ENCODE assay signal across 22 cellular contexts in genomic region chr6:46407246-46407645, GRCh38.
"Had no signal": no experiment of that assay in that cellular context is flagged by ENCODE, and none has a peak within 500 bp of the region (broad histone marks: within the 10 kb centered on the region; RNA-seq: fewer than 3 reads in every experiment).

No MANE protein-coding gene starts in this region.

- H3K36me3 Mint-ChIP-seq: activated naive CD8-positive, alpha-beta T cell treated with anti-CD3 and anti-CD28 coated beads, Interleukin-2, amount 10 ng/mL, durations not matched to agents 7 days and 5 days; natural killer cell; stimulated activated naive B cell treated with anti-CD40 and anti-IgM and Interleukin-4, amounts not matched to agents 10 μg/mL and 1 μg/mL and 100 μg/mL, for 72 hours; type B pancreatic cell had no signal

- DNase-seq: activated CD4-positive, alpha-beta T cell treated with anti-CD3 and anti-CD28 coated beads for 48 hours; activated CD4-positive, CD25-positive, alpha-beta regulatory T cell; activated CD8-positive, alpha-beta T cell treated with anti-CD3 and anti-CD28 coated beads, Interleukin-2, amount 10 ng/mL, durations not matched to agents 7 days and 5 days; activated naive CD4-positive, alpha-beta T cell treated with Interleukin-2 at 50 U/mL for 16 hours; activated naive CD8-positive, alpha-beta T cell treated with anti-CD3 and anti-CD28 coated beads, Interleukin-2, amount 10 ng/mL, durations not matched to agents 7 days and 5 days; activated T-cell treated with anti-CD3 and anti-CD28 coated beads, Interleukin-2, amount 50 U/mL, for 24 hours; anterior cingulate cortex; effector CD8-positive, alpha-beta T cell; glutamatergic neuron; mesendoderm; natural killer cell; pancreas; sigmoid colon; spleen; stimulated activated CD4-positive, alpha-beta T cell treated with anti-CD3 and anti-CD28 coated beads, Interleukin-4, amount 100 ng/mL, for 4 hours; stimulated activated naive B cell treated with anti-CD40 and anti-IgM and Interleukin-4, amounts not matched to agents 10 μg/mL and 1 μg/mL and 100 μg/mL, for 72 hours had no signal

- H3K27me3 Mint-ChIP-seq: type B pancreatic cell had no signal

- H3K27ac ChIP-seq: neutrophil, pancreas, SK-N-MC had no signal

- H3K36me3 ChIP-seq: neutrophil, pancreas, sigmoid colon, spleen had no signal

- H3K27ac Mint-ChIP-seq: activated CD8-positive, alpha-beta T cell treated with anti-CD3 and anti-CD28 coated beads, Interleukin-2, amount 10 ng/mL, durations not matched to agents 7 days and 5 days; activated naive CD8-positive, alpha-beta T cell treated with anti-CD3 and anti-CD28 coated beads, Interleukin-2, amount 10 ng/mL, durations not matched to agents 7 days and 5 days; activated T-cell treated with anti-CD3 and anti-CD28 coated beads, Interleukin-2, amount 50 U/mL, for 24 hours; activated T-helper 2 cell treated with anti-CD3 and anti-CD28 coated beads, Interferon-gamma antibody, Interleukin-2, Interleukin-4, amounts not matched to agents 10 μg/mL and 5 μg/mL and 100 μg/mL, durations not matched to agents 14 hours and 24 hours and 36 hours; dendritic cell treated with granulocyte-macrophage colony-stimulating factor and Interleukin-4, amounts not matched to agents 40 ng/mL and 50 ng/mL, for 4 days; natural killer cell; stimulated activated naive B cell treated with anti-CD40 and anti-IgM and Interleukin-4, amounts not matched to agents 10 μg/mL and 1 μg/mL and 100 μg/mL, for 72 hours; type B pancreatic cell had no signal

- H3K9me3 ChIP-seq: neutrophil, pancreas, sigmoid colon, spleen had no signal

- H3K4me1 Mint-ChIP-seq: activated naive CD8-positive, alpha-beta T cell treated with anti-CD3 and anti-CD28 coated beads, Interleukin-2, amount 10 ng/mL, durations not matched to agents 7 days and 5 days; natural killer cell had no signal

- H3K9me3 Mint-ChIP-seq: activated naive CD8-positive, alpha-beta T cell treated with anti-CD3 and anti-CD28 coated beads, Interleukin-2, amount 10 ng/mL, durations not matched to agents 7 days and 5 days; activated T-cell treated with anti-CD3 and anti-CD28 coated beads, Interleukin-2, amount 50 U/mL, for 24 hours; activated T-helper 2 cell treated with anti-CD3 and anti-CD28 coated beads, Interferon-gamma antibody, Interleukin-2, Interleukin-4, amounts not matched to agents 10 μg/mL and 5 μg/mL and 100 μg/mL, durations not matched to agents 14 hours and 24 hours and 36 hours; dendritic cell treated with granulocyte-macrophage colony-stimulating factor and Interleukin-4, amounts not matched to agents 40 ng/mL and 50 ng/mL, for 4 days; natural killer cell; type B pancreatic cell had no signal

- H3K27me3 ChIP-seq: neutrophil, pancreas, sigmoid colon, spleen had no signal

- H3K4me3 ChIP-seq: pancreas, sigmoid colon, SK-N-MC, spleen had no signal

- ATAC-seq: activated CD8-positive, alpha-beta T cell treated with anti-CD3 and anti-CD28 coated beads, Interleukin-2, amount 10 ng/mL, durations not matched to agents 7 days and 5 days; esophagus mucosa; natural killer cell; pancreas; stimulated activated naive B cell treated with anti-CD40 and anti-IgM and Interleukin-4, amounts not matched to agents 10 μg/mL and 1 μg/mL and 100 μg/mL, for 72 hours had no signal

- H3K4me3 Mint-ChIP-seq: activated CD8-positive, alpha-beta T cell treated with anti-CD3 and anti-CD28 coated beads, Interleukin-2, amount 10 ng/mL, durations not matched to agents 7 days and 5 days; activated naive CD8-positive, alpha-beta T cell treated with anti-CD3 and anti-CD28 coated beads, Interleukin-2, amount 10 ng/mL, durations not matched to agents 7 days and 5 days; activated T-cell treated with anti-CD3 and anti-CD28 coated beads, Interleukin-2, amount 50 U/mL, for 24 hours; dendritic cell treated with granulocyte-macrophage colony-stimulating factor and Interleukin-4, amounts not matched to agents 40 ng/mL and 50 ng/mL, for 4 days; natural killer cell; stimulated activated naive B cell treated with anti-CD40 and anti-IgM and Interleukin-4, amounts not matched to agents 10 μg/mL and 1 μg/mL and 100 μg/mL, for 72 hours; type B pancreatic cell had no signal
